Comparison of ENCODE assay signal across 8 cellular contexts in genomic region chr21:14290584-14290983, GRCh38.
"Had no signal": no experiment of that assay in that cellular context is flagged by ENCODE, and none has a peak within 500 bp of the region (broad histone marks: within the 10 kb centered on the region; RNA-seq: fewer than 3 reads in every experiment).

No MANE protein-coding gene starts in this region.

- ATAC-seq: HCT116, HepG2 had no signal

- FAIRE-seq: HepG2 had no signal

- H3K4me1 Mint-ChIP-seq: IgD-negative memory B cell had no signal

- DNase-seq: GOT3, H7, HFFc6 had no signal

- H3K27me3 Mint-ChIP-seq: IgD-negative memory B cell had no signal

- H3K9me3 Mint-ChIP-seq: HFFc6, IgD-negative memory B cell had no signal

- H3K4me3 ChIP-seq: HAP-1 had no signal

- H3K27ac ChIP-seq: HL-60 had no signal

- H3K9me3 ChIP-seq: HAP-1 had no signal

- H3K36me3 ChIP-seq: HAP-1 had no signal

- H3K27ac Mint-ChIP-seq: HFFc6 had no signal

- H3K4me1 ChIP-seq: HAP-1 had no signal

- H3K4me3 Mint-ChIP-seq: HFFc6, IgD-negative memory B cell had no signal

- H3K36me3 Mint-ChIP-seq: IgD-negative memory B cell had no signal
